In the genomic region with DNA sequence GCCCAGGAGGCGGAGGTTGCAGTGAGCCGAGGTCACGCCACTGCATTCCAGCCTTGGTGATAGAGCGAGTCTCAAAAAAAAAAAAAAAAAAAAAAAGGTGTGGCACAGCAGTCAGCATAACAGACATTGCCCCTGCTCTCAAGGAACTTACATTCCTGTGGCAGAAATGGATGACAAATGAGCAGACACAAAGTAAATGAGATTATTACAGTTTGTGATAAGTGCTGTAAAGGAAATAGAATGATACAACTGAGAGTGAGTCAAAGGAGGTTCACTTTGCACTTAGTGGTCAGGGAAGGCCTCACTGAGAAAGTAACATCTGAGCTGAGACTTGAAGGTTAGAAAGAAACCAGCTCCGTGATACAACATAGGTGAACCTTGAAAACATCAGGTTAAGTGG, we compare ENCODE assay signal across 10 cellular contexts.
DNase-seq lines count a peak whose midpoint lies in the region; ATAC-seq and TF ChIP-seq lines count a peak whose summit lies in the region.
"Had no signal": no experiment of that assay in that cellular context is flagged by ENCODE, and none has a peak within 500 bp of the region (broad histone marks: within the 10 kb centered on the region; RNA-seq: fewer than 3 reads in every experiment).

No MANE protein-coding gene starts in this region.

- peak overlapping the region; percentile 98 for H3K27ac Mint-ChIP-seq in activated naive CD4-positive, alpha-beta T cell treated with anti-CD3 and anti-CD28 coated beads, Interleukin-2, amount 10 ng/mL, durations not matched to agents 7 days and 5 days
- peak overlapping the region; percentile 100 for H3K27ac Mint-ChIP-seq in T-helper 1 cell treated with Interleukin-12 subunit alpha and Interleukin-12 subunit beta and Interleukin-4 antibody, amounts not matched to agents 30 μg/mL and 1 μg/mL, for 36 hours
- peak overlapping the region; percentile 98 for H3K27ac Mint-ChIP-seq in stimulated activated memory B cell treated with anti-CD40 and anti-IgM and Interleukin-4, amounts not matched to agents 10 μg/mL and 1 μg/mL and 100 μg/mL, for 72 hours

- no peak overlapping the region for H2AFZ ChIP-seq in MM.1S (ENCODE audit: low read length)

- no peak for TF ChIP-seq CTCF in MM.1S (IDR thresholded peaks at IDR 0.05; ENCODE audit: low read length)

- no peaks in the 10 kb centered on the region for H4K20me1 ChIP-seq in MM.1S (ENCODE audit: insufficient read depth, low read length)

- H3K27me3 ChIP-seq in effector memory CD4-positive, alpha-beta T cell (replicated peaks; ENCODE audit: control insufficient read depth, insufficient read depth, low read length, poor library complexity, severe bottlenecking): no peaks in the 10 kb centered on the region
- no peaks in the 10 kb centered on the region for H3K27me3 ChIP-seq in MM.1S (replicated peaks; ENCODE audit: insufficient read depth, low read length)
- H3K27me3 ChIP-seq: cardiac muscle cell, transverse colon had no signal

- CTCF ChIA-PET in activated naive CD4-positive, alpha-beta T cell treated with anti-CD3 and anti-CD28 coated beads, Interleukin-2, amount 10 ng/mL, durations not matched to agents 7 days and 5 days (lab: Charles Lee): interaction anchor here (1.0 kb wide), 1 partner anchor 463 kb away, joined by 3 read pairs; the partner anchor contains the start of gene SCAND1

- H3F3A ChIP-seq in MM.1S (ENCODE audit: insufficient read depth, low read length): no peaks in the 10 kb centered on the region

- DNase-seq in activated naive CD4-positive, alpha-beta T cell treated with anti-CD3 and anti-CD28 coated beads, Interleukin-2, amount 10 ng/mL, durations not matched to agents 7 days and 5 days: no peak
- no peak for DNase-seq in activated naive CD4-positive, alpha-beta T cell (lab: John Stamatoyannopoulos, UW)
- no peak for DNase-seq in effector memory CD4-positive, alpha-beta T cell
- no peak for DNase-seq in MM.1S
- DNase-seq: transverse colon had no signal

- H3K4me1 ChIP-seq in effector memory CD4-positive, alpha-beta T cell (ENCODE audit: control insufficient read depth, insufficient read depth, low read length, poor library complexity, severe bottlenecking): peaks cover 24% of the 10 kb centered on the region
- 0 out of 2 replicates have a peak, but pooled peaks cover 6% of the 10 kb centered on the region for H3K4me1 ChIP-seq in MM.1S (ENCODE audit: low read length)
- H3K4me1 ChIP-seq: transverse colon had no signal

- peak overlapping the region; percentile 82 for H3K27ac ChIP-seq in effector memory CD4-positive, alpha-beta T cell (ENCODE audit: insufficient read depth, low read length, poor library complexity, severe bottlenecking)
- H3K27ac ChIP-seq in MM.1S (ENCODE audit: low read length): no peak overlapping the region
- H3K27ac ChIP-seq: cardiac muscle cell had no signal

- no peaks in the 10 kb centered on the region for H3K9me3 Mint-ChIP-seq in activated naive CD4-positive, alpha-beta T cell treated with anti-CD3 and anti-CD28 coated beads, Interleukin-2, amount 10 ng/mL, durations not matched to agents 7 days and 5 days
- H3K9me3 Mint-ChIP-seq in T-helper 1 cell treated with Interleukin-12 subunit alpha and Interleukin-12 subunit beta and Interleukin-4 antibody, amounts not matched to agents 30 μg/mL and 1 μg/mL, for 36 hours: no peaks in the 10 kb centered on the region
- no peaks in the 10 kb centered on the region for H3K9me3 Mint-ChIP-seq in stimulated activated memory B cell treated with anti-CD40 and anti-IgM and Interleukin-4, amounts not matched to agents 10 μg/mL and 1 μg/mL and 100 μg/mL, for 72 hours

- peak overlapping the region; percentile 75 for H3K4me3 ChIP-seq in effector memory CD4-positive, alpha-beta T cell (ENCODE audit: insufficient read depth, low read depth, low read length, poor library complexity, severe bottlenecking)
- no peak overlapping the region for H3K4me3 ChIP-seq in MM.1S (ENCODE audit: low read length)
- H3K4me3 ChIP-seq: cardiac muscle cell had no signal

- peak overlapping the region; percentile 98 for H3K4me3 Mint-ChIP-seq in activated naive CD4-positive, alpha-beta T cell treated with anti-CD3 and anti-CD28 coated beads, Interleukin-2, amount 10 ng/mL, durations not matched to agents 7 days and 5 days
- H3K4me3 Mint-ChIP-seq in T-helper 1 cell treated with Interleukin-12 subunit alpha and Interleukin-12 subunit beta and Interleukin-4 antibody, amounts not matched to agents 30 μg/mL and 1 μg/mL, for 36 hours: peak overlapping the region; percentile 100
- H3K4me3 Mint-ChIP-seq in stimulated activated memory B cell treated with anti-CD40 and anti-IgM and Interleukin-4, amounts not matched to agents 10 μg/mL and 1 μg/mL and 100 μg/mL, for 72 hours: peak overlapping the region; percentile 100

- H3K79me2 ChIP-seq in MM.1S (ENCODE audit: low read length): peaks cover 26% of the 10 kb centered on the region

- ATAC-seq in stimulated activated memory B cell treated with anti-CD40 and anti-IgM and Interleukin-4, amounts not matched to agents 10 μg/mL and 1 μg/mL and 100 μg/mL, for 72 hours: no peak
- ATAC-seq in HG03025 (IDR thresholded peaks at IDR 0.05; ENCODE audit: low FRiP score, unreplicated experiment): no peak
- ATAC-seq in HG02623 (IDR thresholded peaks at IDR 0.05; ENCODE audit: unreplicated experiment): no peak

- no peaks in the 10 kb centered on the region for H3K9me2 ChIP-seq in MM.1S (replicated peaks; ENCODE audit: insufficient read depth, low read length)

- H3K27me3 Mint-ChIP-seq in activated naive CD4-positive, alpha-beta T cell treated with anti-CD3 and anti-CD28 coated beads, Interleukin-2, amount 10 ng/mL, durations not matched to agents 7 days and 5 days: no peaks in the 10 kb centered on the region
- H3K27me3 Mint-ChIP-seq in T-helper 1 cell treated with Interleukin-12 subunit alpha and Interleukin-12 subunit beta and Interleukin-4 antibody, amounts not matched to agents 30 μg/mL and 1 μg/mL, for 36 hours (ENCODE audit: low read depth): no peaks in the 10 kb centered on the region
- no peaks in the 10 kb centered on the region for H3K27me3 Mint-ChIP-seq in stimulated activated memory B cell treated with anti-CD40 and anti-IgM and Interleukin-4, amounts not matched to agents 10 μg/mL and 1 μg/mL and 100 μg/mL, for 72 hours

- H3K4me1 Mint-ChIP-seq in activated naive CD4-positive, alpha-beta T cell treated with anti-CD3 and anti-CD28 coated beads, Interleukin-2, amount 10 ng/mL, durations not matched to agents 7 days and 5 days: peaks cover 56% of the 10 kb centered on the region
- peaks cover 42% of the 10 kb centered on the region for H3K4me1 Mint-ChIP-seq in T-helper 1 cell treated with Interleukin-12 subunit alpha and Interleukin-12 subunit beta and Interleukin-4 antibody, amounts not matched to agents 30 μg/mL and 1 μg/mL, for 36 hours (ENCODE audit: low read depth)
- peaks cover 46% of the 10 kb centered on the region for H3K4me1 Mint-ChIP-seq in stimulated activated memory B cell treated with anti-CD40 and anti-IgM and Interleukin-4, amounts not matched to agents 10 μg/mL and 1 μg/mL and 100 μg/mL, for 72 hours

- H3K9me3 ChIP-seq in effector memory CD4-positive, alpha-beta T cell (ENCODE audit: control insufficient read depth, low read length): no peaks in the 10 kb centered on the region
- H3K9me3 ChIP-seq in MM.1S (replicated peaks; ENCODE audit: insufficient read depth, low read length): no peaks in the 10 kb centered on the region
- H3K9me3 ChIP-seq: transverse colon had no signal

- H3K36me3 ChIP-seq in effector memory CD4-positive, alpha-beta T cell (ENCODE audit: control insufficient read depth, insufficient read depth, low read length): peaks cover 37% of the 10 kb centered on the region
- H3K36me3 ChIP-seq in MM.1S (replicated peaks; ENCODE audit: insufficient read depth, low read length): no peaks in the 10 kb centered on the region; the same call in 1 of the 2 replicates

- H3K4me2 ChIP-seq in MM.1S (ENCODE audit: low read depth, low read length): no peak overlapping the region

- peaks cover 67% of the 10 kb centered on the region for H3K36me3 Mint-ChIP-seq in activated naive CD4-positive, alpha-beta T cell treated with anti-CD3 and anti-CD28 coated beads, Interleukin-2, amount 10 ng/mL, durations not matched to agents 7 days and 5 days
- H3K36me3 Mint-ChIP-seq in T-helper 1 cell treated with Interleukin-12 subunit alpha and Interleukin-12 subunit beta and Interleukin-4 antibody, amounts not matched to agents 30 μg/mL and 1 μg/mL, for 36 hours (ENCODE audit: low read depth): peaks cover 49% of the 10 kb centered on the region
- peaks cover 50% of the 10 kb centered on the region for H3K36me3 Mint-ChIP-seq in stimulated activated memory B cell treated with anti-CD40 and anti-IgM and Interleukin-4, amounts not matched to agents 10 μg/mL and 1 μg/mL and 100 μg/mL, for 72 hours

- no peak overlapping the region for H3K9ac ChIP-seq in MM.1S (ENCODE audit: low read length)
